ENCODE assay signal across 35 cellular contexts in genomic region chr3:175598740-175599139, GRCh38.
"Had no signal": no experiment of that assay in that cellular context is flagged by ENCODE, and none has a peak within 500 bp of the region (broad histone marks: within the 10 kb centered on the region; RNA-seq: fewer than 3 reads in every experiment).

No MANE protein-coding gene starts in this region.

- H3K27ac ChIP-seq: VCaP had no signal

- DNase-seq: activated B cell treated with CpG ODN at 0.5 μM for 24 hours; activated CD4-positive, alpha-beta memory T cell treated with anti-CD3 and anti-CD28 coated beads for 36 hours; activated CD4-positive, alpha-beta T cell treated with anti-CD3 and anti-CD28 coated beads for 4 hours; activated CD4-positive, alpha-beta T cell treated with anti-CD3 and anti-CD28 coated beads, Interleukin-2, amount 50 U/mL, for 1 hour; activated CD4-positive, CD25-positive, alpha-beta regulatory T cell treated with anti-CD3 and anti-CD28 coated beads, Interleukin-2, amount 50 U/mL, for 72 hours; activated CD8-positive, alpha-beta memory T cell treated with anti-CD3 and anti-CD28 coated beads, Interleukin-2, amount 50 U/mL, for 4 hours; activated gamma-delta T cell treated with Interleukin-2 at 50 U/mL for 16 hours; activated naive CD4-positive, alpha-beta T cell treated with anti-CD3 and anti-CD28 coated beads, Interleukin-2, amount 10 ng/mL, durations not matched to agents 7 days and 5 days; activated naive CD8-positive, alpha-beta T cell treated with anti-CD3 and anti-CD28 coated beads, Interleukin-2, amount 50 U/mL, for 24 hours; activated T-cell treated with anti-CD3 and anti-CD28 coated beads for 4 hours; activated T-cell treated with anti-CD3 and anti-CD28 coated beads, Interleukin-2, amount 50 U/mL, for 4 hours; anterior cingulate cortex; central memory CD4-positive, alpha-beta T cell; Kasumi-1; KG1; MM.1S; MV-4-11; NCI-H1092 treated with DMSO at 0.1 percent for 48 hours; NCI-H1694; NCI-H1930; NCI-H2081 treated with DMSO at 0.1 percent for 48 hours; NCI-H226; NCI-H446 treated with DMSO at 0.1 percent for 48 hours; NCI-H524; SIG-M5; T-cell; T-helper 2 cell; T-helper 9 cell had no signal

- H3K27ac Mint-ChIP-seq: activated B cell treated with CpG ODN at 0.5 μM for 24 hours; activated CD4-positive, alpha-beta memory T cell treated with anti-CD3 and anti-CD28 coated beads for 36 hours; activated naive CD4-positive, alpha-beta T cell treated with anti-CD3 and anti-CD28 coated beads, Interleukin-2, amount 10 ng/mL, durations not matched to agents 7 days and 5 days; activated naive CD8-positive, alpha-beta T cell; activated naive CD8-positive, alpha-beta T cell treated with anti-CD3 and anti-CD28 coated beads, Interleukin-2, amount 50 U/mL, for 24 hours; activated T-helper 1 cell treated with anti-CD3 and anti-CD28 coated beads, Interleukin-12 subunit alpha, Interleukin-12 subunit beta, Interleukin-2, Interleukin-4 antibody, amounts not matched to agents 30 ng/mL and 10 ng/mL and 1 ng/mL, durations not matched to agents 14 hours and 24 hours and 36 hours; brain; T-cell had no signal

- H3K36me3 Mint-ChIP-seq: activated CD4-positive, alpha-beta memory T cell treated with anti-CD3 and anti-CD28 coated beads for 36 hours; activated naive CD4-positive, alpha-beta T cell treated with anti-CD3 and anti-CD28 coated beads, Interleukin-2, amount 10 ng/mL, durations not matched to agents 7 days and 5 days; activated naive CD8-positive, alpha-beta T cell; brain; T-cell had no signal

- ATAC-seq: activated naive CD8-positive, alpha-beta T cell treated with anti-CD3 and anti-CD28 coated beads, Interleukin-2, amount 50 U/mL, for 24 hours; activated T-cell treated with anti-CD3 and anti-CD28 coated beads, Interleukin-2, amount 50 U/mL, for 4 hours; Panc1; Right ventricle myocardium inferior; SK-N-SH treated with all-trans-retinoic acid at 6 μM for 48 hours; T-cell had no signal

- H3K4me3 Mint-ChIP-seq: activated B cell treated with CpG ODN at 0.5 μM for 24 hours; activated CD4-positive, alpha-beta memory T cell treated with anti-CD3 and anti-CD28 coated beads for 36 hours; activated naive CD4-positive, alpha-beta T cell treated with anti-CD3 and anti-CD28 coated beads, Interleukin-2, amount 10 ng/mL, durations not matched to agents 7 days and 5 days; activated naive CD8-positive, alpha-beta T cell; activated naive CD8-positive, alpha-beta T cell treated with anti-CD3 and anti-CD28 coated beads, Interleukin-2, amount 50 U/mL, for 24 hours; activated T-cell treated with anti-CD3 and anti-CD28 coated beads, Interleukin-2, amount 50 U/mL, for 4 hours; activated T-helper 1 cell treated with anti-CD3 and anti-CD28 coated beads, Interleukin-12 subunit alpha, Interleukin-12 subunit beta, Interleukin-2, Interleukin-4 antibody, amounts not matched to agents 30 ng/mL and 10 ng/mL and 1 ng/mL, durations not matched to agents 14 hours and 24 hours and 36 hours; brain; T-cell had no signal

- H3K4me1 Mint-ChIP-seq: activated B cell treated with CpG ODN at 0.5 μM for 24 hours; activated naive CD4-positive, alpha-beta T cell treated with anti-CD3 and anti-CD28 coated beads, Interleukin-2, amount 10 ng/mL, durations not matched to agents 7 days and 5 days; activated naive CD8-positive, alpha-beta T cell treated with anti-CD3 and anti-CD28 coated beads, Interleukin-2, amount 50 U/mL, for 24 hours; brain; T-cell had no signal

- H3K27me3 Mint-ChIP-seq: activated B cell treated with CpG ODN at 0.5 μM for 24 hours; activated CD4-positive, alpha-beta memory T cell treated with anti-CD3 and anti-CD28 coated beads for 36 hours; activated naive CD4-positive, alpha-beta T cell treated with anti-CD3 and anti-CD28 coated beads, Interleukin-2, amount 10 ng/mL, durations not matched to agents 7 days and 5 days; activated naive CD8-positive, alpha-beta T cell; activated naive CD8-positive, alpha-beta T cell treated with anti-CD3 and anti-CD28 coated beads, Interleukin-2, amount 50 U/mL, for 24 hours; brain; T-cell had no signal
